ENCODE assay signal across 8 cellular contexts in genomic region chr18:35458677-35459441, GRCh38. TPM values are rescaled to one million over a fixed set of nuclear protein-coding genes. Genes with fewer than 3 reads are reported as not detected.
DNase-seq lines count a peak whose midpoint lies in the region; ATAC-seq lines count a peak whose summit lies in the region.

No MANE protein-coding gene starts in this region.

- no peaks in the 10 kb centered on the region for H3K9me3 ChIP-seq in HAP-1

- no peaks in the 10 kb centered on the region for H3K36me3 ChIP-seq in HAP-1 (replicated peaks)

- in situ Hi-C loops in HAP-1 (cut with MboI; ENCODE audit: low sequenced_read_pairs), result no loop called here

- H3K4me3 ChIP-seq in HAP-1, result no peak overlapping the region

- DNase-seq in NCI-H510A (lab: John Stamatoyannopoulos, UW) (peak; percentile 6), fibroblast of gingiva (ENCODE audit: low read depth) (peak; percentile 55), posterior vena cava (ENCODE audit: low spot score) (peak; percentile 87), activated gamma-delta T cell (lab: John Stamatoyannopoulos, UW) (no peak), T-helper 9 cell (no peak), HAP-1 (ENCODE audit: low spot score in 2 of 2) (no peak)

- H3K27me3 ChIP-seq in HAP-1 (ENCODE audit: low read depth), result no peaks in the 10 kb centered on the region

- H3K4me1 ChIP-seq in HAP-1, result no peaks in the 10 kb centered on the region

- ATAC-seq in GM21423 (IDR thresholded peaks at IDR 0.05; ENCODE audit: unreplicated experiment) (peak; percentile 75), HG03175 (IDR thresholded peaks at IDR 0.05; ENCODE audit: unreplicated experiment) (no peak)

- intact Hi-C loops in posterior vena cava (cut with DNase I), result no loop called here

RNA-seq across cellular contexts. Expression of gene INO80C, which starts 38.9 kb away (rescaled TPM):
- total RNA-seq in posterior vena cava, result 10 to 100 TPM; 12.4 to 18.8 TPM

Comparison
In these comparisons a context has a peak if more than half of its experiments do, and no peak if none do; other contexts are left out.
1. DNase-seq: peak in NCI-H510A (single experiment), fibroblast of gingiva (single experiment) and posterior vena cava (single experiment); none in activated gamma-delta T cell (single experiment), T-helper 9 cell (single experiment) and HAP-1 (0 of 2).